In the genomic region with DNA sequence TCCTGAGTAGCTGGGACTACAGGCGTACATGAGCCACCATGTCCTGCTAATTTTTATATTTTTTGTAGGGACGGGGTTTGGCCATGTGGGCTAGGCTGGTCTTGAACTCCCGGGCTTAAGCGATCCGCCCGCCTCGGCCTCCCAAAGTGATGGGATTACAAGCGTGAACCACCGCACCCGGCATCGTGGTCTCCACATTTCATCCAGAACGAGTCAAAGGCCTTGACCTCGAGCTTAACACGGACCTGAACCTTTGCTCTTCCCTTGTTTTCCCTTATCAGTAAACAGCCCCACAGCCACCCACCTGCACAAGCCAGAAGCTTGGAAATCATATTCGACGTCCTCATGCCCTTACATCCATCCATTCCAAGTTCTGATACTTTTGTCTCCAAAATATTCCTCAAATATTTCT, we compare ENCODE assay signal across 1 cellular context.
A peak's percentile ranks its signal among the peaks of the same experiment; 100 is the strongest.
TF ChIP-seq lines count a peak whose summit lies in the region.

No MANE protein-coding gene starts in this region.

TF ChIP-seq in HepG2, 621 proteins besides CTCF, POLR2A, EP300 and RAD21 (continued from another document and continues in another):
- peak; percentile 49; the same call in 1 of the 2 replicates for TF ChIP-seq ZNF350 (CRISPR knock-in tag; IDR thresholded peaks at IDR 0.05; ENCODE audit: borderline replicate concordance, low read depth)
- TF ChIP-seq KLF16 (CRISPR knock-in tag; IDR thresholded peaks at IDR 0.05), result peak in 1 of 2 experiments; percentile 91; a peak in 2 of 4 replicates
- TF ChIP-seq JUNB (CRISPR knock-in tag; IDR thresholded peaks at IDR 0.05; ENCODE audit: borderline replicate concordance), result no peak
- no peak for TF ChIP-seq ZNF207 (IDR thresholded peaks at IDR 0.05; ENCODE audit: borderline replicate concordance)
- TF ChIP-seq, protein P1, sequence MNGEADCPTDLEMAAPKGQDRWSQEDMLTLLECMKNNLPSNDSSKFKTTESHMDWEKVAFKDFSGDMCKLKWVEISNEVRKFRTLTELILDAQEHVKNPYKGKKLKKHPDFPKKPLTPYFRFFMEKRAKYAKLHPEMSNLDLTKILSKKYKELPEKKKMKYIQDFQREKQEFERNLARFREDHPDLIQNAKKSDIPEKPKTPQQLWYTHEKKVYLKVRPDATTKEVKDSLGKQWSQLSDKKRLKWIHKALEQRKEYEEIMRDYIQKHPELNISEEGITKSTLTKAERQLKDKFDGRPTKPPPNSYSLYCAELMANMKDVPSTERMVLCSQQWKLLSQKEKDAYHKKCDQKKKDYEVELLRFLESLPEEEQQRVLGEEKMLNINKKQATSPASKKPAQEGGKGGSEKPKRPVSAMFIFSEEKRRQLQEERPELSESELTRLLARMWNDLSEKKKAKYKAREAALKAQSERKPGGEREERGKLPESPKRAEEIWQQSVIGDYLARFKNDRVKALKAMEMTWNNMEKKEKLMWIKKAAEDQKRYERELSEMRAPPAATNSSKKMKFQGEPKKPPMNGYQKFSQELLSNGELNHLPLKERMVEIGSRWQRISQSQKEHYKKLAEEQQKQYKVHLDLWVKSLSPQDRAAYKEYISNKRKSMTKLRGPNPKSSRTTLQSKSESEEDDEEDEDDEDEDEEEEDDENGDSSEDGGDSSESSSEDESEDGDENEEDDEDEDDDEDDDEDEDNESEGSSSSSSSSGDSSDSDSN (CRISPR knock-in tag; IDR thresholded peaks at IDR 0.05), result no peak; the same call in none of the 2 replicates
- no peak for TF ChIP-seq ZNF674 (CRISPR knock-in tag; IDR thresholded peaks at IDR 0.05; ENCODE audit: low read depth)
- TF ChIP-seq, protein P2, sequence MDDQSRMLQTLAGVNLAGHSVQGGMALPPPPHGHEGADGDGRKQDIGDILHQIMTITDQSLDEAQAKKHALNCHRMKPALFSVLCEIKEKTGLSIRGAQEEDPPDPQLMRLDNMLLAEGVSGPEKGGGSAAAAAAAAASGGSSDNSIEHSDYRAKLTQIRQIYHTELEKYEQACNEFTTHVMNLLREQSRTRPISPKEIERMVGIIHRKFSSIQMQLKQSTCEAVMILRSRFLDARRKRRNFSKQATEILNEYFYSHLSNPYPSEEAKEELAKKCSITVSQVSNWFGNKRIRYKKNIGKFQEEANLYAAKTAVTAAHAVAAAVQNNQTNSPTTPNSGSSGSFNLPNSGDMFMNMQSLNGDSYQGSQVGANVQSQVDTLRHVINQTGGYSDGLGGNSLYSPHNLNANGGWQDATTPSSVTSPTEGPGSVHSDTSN (CRISPR knock-in tag; IDR thresholded peaks at IDR 0.05; ENCODE audit: borderline replicate concordance), result no peak
- TF ChIP-seq NBN (conservative IDR thresholded peaks at IDR 0.05), result no peak
- peak; percentile 69; the same call in 1 of the 2 replicates for TF ChIP-seq KDM5B (CRISPR knock-in tag; IDR thresholded peaks at IDR 0.05; ENCODE audit: borderline replicate concordance)
- peak; percentile 26; the same call in 1 of the 2 replicates for TF ChIP-seq ARNT2 (CRISPR knock-in tag; IDR thresholded peaks at IDR 0.05; ENCODE audit: low read depth)
- TF ChIP-seq PITX1 (CRISPR knock-in tag; IDR thresholded peaks at IDR 0.05), result peak; percentile 99
- TF ChIP-seq ZNF562 (CRISPR knock-in tag; IDR thresholded peaks at IDR 0.05; ENCODE audit: borderline replicate concordance), result no peak
- TF ChIP-seq TGIF2 (CRISPR knock-in tag; IDR thresholded peaks at IDR 0.05), result no peak
- peak; percentile 61; the same call in 1 of the 2 replicates for TF ChIP-seq KDM6A (CRISPR knock-in tag; IDR thresholded peaks at IDR 0.05; ENCODE audit: low read depth)
- TF ChIP-seq POGZ (CRISPR knock-in tag; IDR thresholded peaks at IDR 0.05), result peak; percentile 56
- peak; percentile 91; the same call in 1 of the 2 replicates for TF ChIP-seq REPIN1 (CRISPR knock-in tag; IDR thresholded peaks at IDR 0.05; ENCODE audit: borderline replicate concordance, low read depth)
- 0 out of 2 replicates have a peak, but pooled peaks have one; percentile 52 for TF ChIP-seq RORA (CRISPR knock-in tag; IDR thresholded peaks at IDR 0.05)
- TF ChIP-seq U2AF1 (optimal IDR thresholded peaks at IDR 0.05; ENCODE audit: low read depth, low read length), result no peak
- peak; percentile 55; the same call in 1 of the 2 replicates for TF ChIP-seq ZNF709 (CRISPR knock-in tag; IDR thresholded peaks at IDR 0.05)
- no peak for TF ChIP-seq HNRNPLL (IDR thresholded peaks at IDR 0.05; ENCODE audit: low read depth, low read length, poor library complexity, severe bottlenecking)
- 0 out of 2 replicates have a peak, but pooled peaks have one; percentile 21 for TF ChIP-seq ZNF644 (CRISPR knock-in tag; IDR thresholded peaks at IDR 0.05; ENCODE audit: low read depth)
- peak; percentile 75; the same call in 1 of the 2 replicates for TF ChIP-seq ZMYM3 (CRISPR knock-in tag; IDR thresholded peaks at IDR 0.05)
- no peak for TF ChIP-seq XRCC5 (optimal IDR thresholded peaks at IDR 0.05; ENCODE audit: low read length)
- peak; percentile 36; the same call in 1 of the 2 replicates for TF ChIP-seq ZNF589 (CRISPR knock-in tag; conservative IDR thresholded peaks at IDR 0.05)
- TF ChIP-seq, protein P3, sequence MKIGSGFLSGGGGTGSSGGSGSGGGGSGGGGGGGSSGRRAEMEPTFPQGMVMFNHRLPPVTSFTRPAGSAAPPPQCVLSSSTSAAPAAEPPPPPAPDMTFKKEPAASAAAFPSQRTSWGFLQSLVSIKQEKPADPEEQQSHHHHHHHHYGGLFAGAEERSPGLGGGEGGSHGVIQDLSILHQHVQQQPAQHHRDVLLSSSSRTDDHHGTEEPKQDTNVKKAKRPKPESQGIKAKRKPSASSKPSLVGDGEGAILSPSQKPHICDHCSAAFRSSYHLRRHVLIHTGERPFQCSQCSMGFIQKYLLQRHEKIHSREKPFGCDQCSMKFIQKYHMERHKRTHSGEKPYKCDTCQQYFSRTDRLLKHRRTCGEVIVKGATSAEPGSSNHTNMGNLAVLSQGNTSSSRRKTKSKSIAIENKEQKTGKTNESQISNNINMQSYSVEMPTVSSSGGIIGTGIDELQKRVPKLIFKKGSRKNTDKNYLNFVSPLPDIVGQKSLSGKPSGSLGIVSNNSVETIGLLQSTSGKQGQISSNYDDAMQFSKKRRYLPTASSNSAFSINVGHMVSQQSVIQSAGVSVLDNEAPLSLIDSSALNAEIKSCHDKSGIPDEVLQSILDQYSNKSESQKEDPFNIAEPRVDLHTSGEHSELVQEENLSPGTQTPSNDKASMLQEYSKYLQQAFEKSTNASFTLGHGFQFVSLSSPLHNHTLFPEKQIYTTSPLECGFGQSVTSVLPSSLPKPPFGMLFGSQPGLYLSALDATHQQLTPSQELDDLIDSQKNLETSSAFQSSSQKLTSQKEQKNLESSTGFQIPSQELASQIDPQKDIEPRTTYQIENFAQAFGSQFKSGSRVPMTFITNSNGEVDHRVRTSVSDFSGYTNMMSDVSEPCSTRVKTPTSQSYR (CRISPR knock-in tag; IDR thresholded peaks at IDR 0.05; ENCODE audit: borderline replicate concordance), result no peak
- TF ChIP-seq GATAD1 (CRISPR knock-in tag; IDR thresholded peaks at IDR 0.05), result no peak; the same call in 1 of the 2 replicates
- TF ChIP-seq ONECUT2 (CRISPR knock-in tag; IDR thresholded peaks at IDR 0.05), result no peak
- no peak for TF ChIP-seq PBX2 (CRISPR knock-in tag; IDR thresholded peaks at IDR 0.05)
- 0 out of 2 replicates have a peak, but pooled peaks have one; percentile 47 for TF ChIP-seq ZZZ3 (CRISPR knock-in tag; IDR thresholded peaks at IDR 0.05; ENCODE audit: borderline replicate concordance)
- no peak for TF ChIP-seq ZNF619 (CRISPR knock-in tag; IDR thresholded peaks at IDR 0.05)
- TF ChIP-seq RFX3 (CRISPR knock-in tag; IDR thresholded peaks at IDR 0.05), result no peak
- no peak for TF ChIP-seq MAZ (IDR thresholded peaks at IDR 0.05; ENCODE audit: borderline replicate concordance, low read depth, low read length)
- 0 out of 2 replicates have a peak, but pooled peaks have one; percentile 26 for TF ChIP-seq MAZ (CRISPR knock-in tag; IDR thresholded peaks at IDR 0.05; ENCODE audit: low read depth)
- peak; percentile 64 for TF ChIP-seq SRY (CRISPR knock-in tag; IDR thresholded peaks at IDR 0.05)
- TF ChIP-seq YEATS4 (CRISPR knock-in tag; IDR thresholded peaks at IDR 0.05; ENCODE audit: borderline replicate concordance), result no peak
- TF ChIP-seq IRF1 (CRISPR knock-in tag; IDR thresholded peaks at IDR 0.05; ENCODE audit: low read depth), result no peak
- 0 out of 2 replicates have a peak, but pooled peaks have one; percentile 31 for TF ChIP-seq AHR (CRISPR knock-in tag; IDR thresholded peaks at IDR 0.05)
- peak; percentile 78 for TF ChIP-seq ELF3 (CRISPR knock-in tag; IDR thresholded peaks at IDR 0.05)
- TF ChIP-seq FOXJ3 (CRISPR knock-in tag; IDR thresholded peaks at IDR 0.05; ENCODE audit: borderline replicate concordance), result peak; percentile 91
- TF ChIP-seq, protein P4, sequence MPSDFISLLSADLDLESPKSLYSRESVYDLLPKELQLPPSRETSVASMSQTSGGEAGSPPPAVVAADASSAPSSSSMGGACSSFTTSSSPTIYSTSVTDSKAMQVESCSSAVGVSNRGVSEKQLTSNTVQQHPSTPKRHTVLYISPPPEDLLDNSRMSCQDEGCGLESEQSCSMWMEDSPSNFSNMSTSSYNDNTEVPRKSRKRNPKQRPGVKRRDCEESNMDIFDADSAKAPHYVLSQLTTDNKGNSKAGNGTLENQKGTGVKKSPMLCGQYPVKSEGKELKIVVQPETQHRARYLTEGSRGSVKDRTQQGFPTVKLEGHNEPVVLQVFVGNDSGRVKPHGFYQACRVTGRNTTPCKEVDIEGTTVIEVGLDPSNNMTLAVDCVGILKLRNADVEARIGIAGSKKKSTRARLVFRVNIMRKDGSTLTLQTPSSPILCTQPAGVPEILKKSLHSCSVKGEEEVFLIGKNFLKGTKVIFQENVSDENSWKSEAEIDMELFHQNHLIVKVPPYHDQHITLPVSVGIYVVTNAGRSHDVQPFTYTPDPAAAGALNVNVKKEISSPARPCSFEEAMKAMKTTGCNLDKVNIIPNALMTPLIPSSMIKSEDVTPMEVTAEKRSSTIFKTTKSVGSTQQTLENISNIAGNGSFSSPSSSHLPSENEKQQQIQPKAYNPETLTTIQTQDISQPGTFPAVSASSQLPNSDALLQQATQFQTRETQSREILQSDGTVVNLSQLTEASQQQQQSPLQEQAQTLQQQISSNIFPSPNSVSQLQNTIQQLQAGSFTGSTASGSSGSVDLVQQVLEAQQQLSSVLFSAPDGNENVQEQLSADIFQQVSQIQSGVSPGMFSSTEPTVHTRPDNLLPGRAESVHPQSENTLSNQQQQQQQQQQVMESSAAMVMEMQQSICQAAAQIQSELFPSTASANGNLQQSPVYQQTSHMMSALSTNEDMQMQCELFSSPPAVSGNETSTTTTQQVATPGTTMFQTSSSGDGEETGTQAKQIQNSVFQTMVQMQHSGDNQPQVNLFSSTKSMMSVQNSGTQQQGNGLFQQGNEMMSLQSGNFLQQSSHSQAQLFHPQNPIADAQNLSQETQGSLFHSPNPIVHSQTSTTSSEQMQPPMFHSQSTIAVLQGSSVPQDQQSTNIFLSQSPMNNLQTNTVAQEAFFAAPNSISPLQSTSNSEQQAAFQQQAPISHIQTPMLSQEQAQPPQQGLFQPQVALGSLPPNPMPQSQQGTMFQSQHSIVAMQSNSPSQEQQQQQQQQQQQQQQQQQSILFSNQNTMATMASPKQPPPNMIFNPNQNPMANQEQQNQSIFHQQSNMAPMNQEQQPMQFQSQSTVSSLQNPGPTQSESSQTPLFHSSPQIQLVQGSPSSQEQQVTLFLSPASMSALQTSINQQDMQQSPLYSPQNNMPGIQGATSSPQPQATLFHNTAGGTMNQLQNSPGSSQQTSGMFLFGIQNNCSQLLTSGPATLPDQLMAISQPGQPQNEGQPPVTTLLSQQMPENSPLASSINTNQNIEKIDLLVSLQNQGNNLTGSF (CRISPR knock-in tag; IDR thresholded peaks at IDR 0.05), result no peak
- TF ChIP-seq TP53 (CRISPR knock-in tag; conservative IDR thresholded peaks at IDR 0.05), result 0 out of 2 replicates have a peak, but pooled peaks have one; percentile 31
- no peak for TF ChIP-seq NR0B2 (CRISPR knock-in tag; IDR thresholded peaks at IDR 0.05)
- TF ChIP-seq ZNF652 (CRISPR knock-in tag; IDR thresholded peaks at IDR 0.05; ENCODE audit: borderline replicate concordance, low read depth), result no peak
- TF ChIP-seq NFYB (CRISPR knock-in tag; IDR thresholded peaks at IDR 0.05), result no peak
- peak; percentile 78 for TF ChIP-seq BCL6 (CRISPR knock-in tag; IDR thresholded peaks at IDR 0.05)
- TF ChIP-seq SMYD3 (CRISPR knock-in tag; IDR thresholded peaks at IDR 0.05), result no peak; the same call in 1 of the 2 replicates
- no peak for TF ChIP-seq FLYWCH1 (CRISPR knock-in tag; IDR thresholded peaks at IDR 0.05)
- TF ChIP-seq ZBTB3 (CRISPR knock-in tag; IDR thresholded peaks at IDR 0.05; ENCODE audit: borderline replicate concordance, low read depth), result no peak
- no peak for TF ChIP-seq ZNF775 (CRISPR knock-in tag; IDR thresholded peaks at IDR 0.05; ENCODE audit: borderline replicate concordance)
- no peak; the same call in 1 of the 2 replicates for TF ChIP-seq ATF7-NPFF (CRISPR knock-in tag; IDR thresholded peaks at IDR 0.05; ENCODE audit: low read depth)
